11 cellular contexts compared by ENCODE assay signal in genomic region chr14:64191756-64192155, GRCh38.
DNase-seq lines count a peak whose midpoint lies in the region; ATAC-seq, FAIRE-seq and TF ChIP-seq lines count a peak whose summit lies in the region.
"Had no signal": no experiment of that assay in that cellular context is flagged by ENCODE, and none has a peak within 500 bp of the region (broad histone marks: within the 10 kb centered on the region; RNA-seq: fewer than 3 reads in every experiment).

No MANE protein-coding gene starts in this region.

- TF ChIP-seq POLR2A in adrenal gland (IDR thresholded peaks at IDR 0.05) = no peak

- no peak overlapping the region for H3K4me3 Mint-ChIP-seq in astrocyte (ENCODE audit: unreplicated experiment)
- H3K4me3 Mint-ChIP-seq: CD4-positive, alpha-beta T cell had no signal

- no peaks in the 10 kb centered on the region for H3K79me2 ChIP-seq in astrocyte (ENCODE audit: insufficient read depth, low read length)

- in situ Hi-C loops in ACHN (cut with HindIII; ENCODE audit: low pct_ligation_motif_present, low pct_unique_long_range_greater_than_20kb, low sequenced_read_pairs) = no loop called here

- H3K9me3 Mint-ChIP-seq in astrocyte (ENCODE audit: unreplicated experiment) = no peaks in the 10 kb centered on the region
- H3K9me3 Mint-ChIP-seq: CD4-positive, alpha-beta T cell had no signal

- peaks cover 12% of the 10 kb centered on the region for H3K4me1 Mint-ChIP-seq in astrocyte (ENCODE audit: low read depth, unreplicated experiment)

- H3K4me1 ChIP-seq in astrocyte (ENCODE audit: insufficient read depth, low read length) (peaks cover 4% of the 10 kb centered on the region), foreskin keratinocyte (peaks cover 6% of the 10 kb centered on the region), adrenal gland (replicated peaks in 1 of 2) (peaks cover 14 to 32% of the 10 kb centered on the region in 2 donors), aorta (ENCODE audit: control insufficient read depth in 1 of 2, insufficient read depth in 2 of 2, low read length in 2 of 2) (no peaks in the 10 kb centered on the region)

- H3K36me3 ChIP-seq in astrocyte (ENCODE audit: insufficient read depth, low read length) = no peaks in the 10 kb centered on the region
- H3K36me3 ChIP-seq in adrenal gland (replicated peaks in 1 of 2) = no peaks in the 10 kb centered on the region
- peaks cover 0 to 6% of the 10 kb centered on the region in 2 donors for H3K36me3 ChIP-seq in aorta (ENCODE audit: control insufficient read depth in 1 of 2, insufficient read depth in 2 of 2, low read length in 1 of 2)

- H3K9ac ChIP-seq in astrocyte (ENCODE audit: low read length) = no peak overlapping the region

- no peak overlapping the region for H3K4me2 ChIP-seq in astrocyte (ENCODE audit: low read length)

- no peaks in the 10 kb centered on the region for H4K20me1 ChIP-seq in astrocyte (ENCODE audit: insufficient read depth, low read length)

- H3K27me3 ChIP-seq in astrocyte (ENCODE audit: insufficient read depth, low read length) (no peaks in the 10 kb centered on the region), foreskin keratinocyte (no peaks in the 10 kb centered on the region), adrenal gland (no peaks in the 10 kb centered on the region), aorta (ENCODE audit: control insufficient read depth in 1 of 2, insufficient read depth in 2 of 2, low read length in 1 of 2) (no peaks in the 10 kb centered on the region)

- ATAC-seq in foreskin keratinocyte = peak; percentile 59
- no peak for ATAC-seq in HG03175 (IDR thresholded peaks at IDR 0.05; ENCODE audit: unreplicated experiment)
- ATAC-seq in aorta (ENCODE audit: low FRiP score) = no peak

- H3K27ac ChIP-seq in astrocyte (ENCODE audit: low read depth, low read length) (no peak overlapping the region), foreskin keratinocyte (no peak overlapping the region), adrenal gland (no peak overlapping the region), aorta (ENCODE audit: low read depth in 1 of 2, low read length in 2 of 2) (no peak overlapping the region)
- H3K27ac ChIP-seq: skin epidermis had no signal

- H3K9me3 ChIP-seq in astrocyte (ENCODE audit: insufficient read depth, low read depth, low read length) = no peaks in the 10 kb centered on the region
- H3K9me3 ChIP-seq in adrenal gland (replicated peaks in 1 of 3) = no peaks in the 10 kb centered on the region
- H3K9me3 ChIP-seq in aorta (ENCODE audit: control insufficient read depth, low read length) = no peaks in the 10 kb centered on the region

- no peak overlapping the region for H2AFZ ChIP-seq in astrocyte (ENCODE audit: low read depth, low read length)

- peaks cover 2% of the 10 kb centered on the region for H3K27me3 Mint-ChIP-seq in astrocyte (ENCODE audit: low read depth, unreplicated experiment)
- H3K27me3 Mint-ChIP-seq: CD4-positive, alpha-beta T cell had no signal

- intact Hi-C loops in adrenal gland (cut with DNase I) = loop anchor here in 1 of 2 donors (10.0 kb wide), 1 partner anchor 47 kb away; no protein-coding TSS in a partner anchor
- intact Hi-C loops in aorta (cut with DNase I) = no loop called here

- no peaks in the 10 kb centered on the region for H3K36me3 Mint-ChIP-seq in astrocyte (ENCODE audit: low read depth, unreplicated experiment)

- peak; percentile 33 for DNase-seq in ACHN
- DNase-seq in HCEC 1CT = peak; percentile 88
- peak; percentile 73 for DNase-seq in astrocyte (ENCODE audit: low read depth)
- DNase-seq in foreskin keratinocyte = peak; percentile 55 to 80
- DNase-seq in adrenal gland = no peak
- no peak for DNase-seq in aorta
- DNase-seq in stimulated activated CD4-positive, alpha-beta T cell treated with anti-CD3 and anti-CD28 coated beads, Interleukin-1b, Interleukin-23, amount 100 ng/mL, for 48 hours = no peak
- DNase-seq: CD4-positive, alpha-beta T cell; NCI-H1105 had no signal

- H3K4me3 ChIP-seq in astrocyte (ENCODE audit: insufficient read depth, low read depth, low read length) (no peak overlapping the region), adrenal gland (no peak overlapping the region), aorta (ENCODE audit: low read length in 2 of 2) (no peak overlapping the region)
- H3K4me3 ChIP-seq: skin epidermis had no signal

- peak overlapping the region; percentile 30 for H3K27ac Mint-ChIP-seq in astrocyte (ENCODE audit: unreplicated experiment)
- H3K27ac Mint-ChIP-seq: CD4-positive, alpha-beta T cell had no signal

- TF ChIP-seq CTCF in astrocyte (IDR thresholded peaks at IDR 0.05; ENCODE audit: insufficient read depth, low read depth, low read length) (no peak), foreskin keratinocyte (conservative IDR thresholded peaks at IDR 0.05) (no peak), adrenal gland (IDR thresholded peaks at IDR 0.05) (no peak)

- no peak for FAIRE-seq in astrocyte (lab: Jason Lieb, UNC)

- WGBS in adrenal gland, 4 donors = 75 to 84% (median 81%) methylated on average over 2 of the region's 2 CpGs
- WGBS in aorta, 2 donors = 61 to 63% methylated on average over 2 of the region's 2 CpGs

Comparison
In these comparisons a context has a peak if more than half of its experiments do, and no peak if none do; other contexts are left out.
1. DNase-seq: peak in ACHN (single experiment), HCEC 1CT (single experiment), astrocyte (single experiment) and foreskin keratinocyte (2 of 2); none in adrenal gland (0 of 7), aorta (0 of 2) and stimulated activated CD4-positive, alpha-beta T cell treated with anti-CD3 and anti-CD28 coated beads, Interleukin-1b, Interleukin-23, amount 100 ng/mL, for 48 hours (single experiment).